In genomic region chr4:30495261-30496050, GRCh38 we compare ENCODE assay signal across 15 cellular contexts.
DNase-seq lines count a peak whose midpoint lies in the region; ATAC-seq, FAIRE-seq and TF ChIP-seq lines count a peak whose summit lies in the region.
"Had no signal": no experiment of that assay in that cellular context is flagged by ENCODE, and none has a peak within 500 bp of the region (broad histone marks: within the 10 kb centered on the region; RNA-seq: fewer than 3 reads in every experiment).

No MANE protein-coding gene starts in this region.

- H3K4ac ChIP-seq in neuronal stem cell (ENCODE audit: low read length): no peak overlapping the region

- H4K91ac ChIP-seq in neuronal stem cell (ENCODE audit: low read depth, low read length, poor library complexity): no peak overlapping the region

- RAD21 ChIA-PET in HCT116 (lab: Charles Lee; ENCODE audit: low non-redundant PET in 1 of 2, low total read pairs in 2 of 2, uncharacterized antibody in 2 of 2, unreplicated experiment in 2 of 2): no interaction called here

- H2BK120ac ChIP-seq in neuronal stem cell (ENCODE audit: low read depth, low read length): no peak overlapping the region

- H3K4me1 ChIP-seq in HCT116 (ENCODE audit: control insufficient read depth in 1 of 2, insufficient read depth in 2 of 2, low read length in 2 of 2): no peaks in the 10 kb centered on the region
- no peaks in the 10 kb centered on the region for H3K4me1 ChIP-seq in foreskin keratinocyte
- no peaks in the 10 kb centered on the region for H3K4me1 ChIP-seq in neuronal stem cell (ENCODE audit: control insufficient read depth in 2 of 2, insufficient read depth in 1 of 2, low read depth in 1 of 2, low read length in 2 of 2)

- no peak overlapping the region for H3K18ac ChIP-seq in neuronal stem cell (ENCODE audit: low read length)

- no peak overlapping the region for H4K8ac ChIP-seq in neuronal stem cell (ENCODE audit: low read depth, low read length)

- no peaks in the 10 kb centered on the region for H3K36me3 ChIP-seq in HCT116 (ENCODE audit: control insufficient read depth in 1 of 2, insufficient read depth in 2 of 2, low read length in 2 of 2)
- no peaks in the 10 kb centered on the region for H3K36me3 ChIP-seq in neuronal stem cell (replicated peaks in 1 of 2; ENCODE audit: control insufficient read depth in 2 of 2, insufficient read depth in 2 of 2, low read length in 2 of 2)

- no peak overlapping the region for H2AK5ac ChIP-seq in neuronal stem cell (ENCODE audit: low read depth, low read length)

- H2AFZ ChIP-seq in HCT116 (ENCODE audit: low read depth, low read length, poor library complexity, severe bottlenecking): peak overlapping the region; percentile 33
- no peak overlapping the region for H2AFZ ChIP-seq in neuronal stem cell (ENCODE audit: low read length)

- CTCF ChIA-PET in HCT116 (lab: Charles Lee): no interaction called here

- H3K27me3 ChIP-seq in HCT116 (ENCODE audit: insufficient read depth, low read length) (no peaks in the 10 kb centered on the region), foreskin keratinocyte (no peaks in the 10 kb centered on the region), neuronal stem cell (ENCODE audit: control insufficient read depth in 3 of 3, insufficient read depth in 3 of 3, low read depth in 1 of 3, low read length in 3 of 3) (no peaks in the 10 kb centered on the region)

- H3K9me3 ChIP-seq in HCT116 (ENCODE audit: control insufficient read depth in 1 of 2, insufficient read depth in 1 of 2, low read depth in 1 of 2, low read length in 2 of 2) (no peaks in the 10 kb centered on the region), neuronal stem cell (replicated peaks in 1 of 2; ENCODE audit: control insufficient read depth in 2 of 2, insufficient read depth in 1 of 2, low read depth in 1 of 2, low read length in 2 of 2) (no peaks in the 10 kb centered on the region)

- H3K79me2 ChIP-seq in HCT116 (ENCODE audit: insufficient read depth, low read length): no peaks in the 10 kb centered on the region

- no peak overlapping the region for H2BK12ac ChIP-seq in neuronal stem cell (ENCODE audit: low read length)

- H2BK5ac ChIP-seq in neuronal stem cell (ENCODE audit: low read length): no peak overlapping the region

- POLR2A ChIA-PET in HCT116 (lab: Charles Lee): no interaction called here

- H3K27ac ChIP-seq in HCT116 (ENCODE audit: low read depth, low read length) (no peak overlapping the region), foreskin keratinocyte (no peak overlapping the region), neuronal stem cell (replicated peaks; ENCODE audit: low read length) (no peak overlapping the region)

- H3K23ac ChIP-seq in neuronal stem cell (ENCODE audit: low read depth, low read length, poor library complexity): no peak overlapping the region

- H4K20me1 ChIP-seq in HCT116 (ENCODE audit: insufficient read depth): no peaks in the 10 kb centered on the region

- H2BK15ac ChIP-seq in neuronal stem cell (ENCODE audit: low read length): no peak overlapping the region

- ATAC-seq in HCT116 (no peak), foreskin keratinocyte (peak; percentile 16)

- no peak for TF ChIP-seq POLR2A in HCT116 (IDR thresholded peaks at IDR 0.05; ENCODE audit: borderline replicate concordance, extremely low read depth, insufficient read depth, insufficient read length)

- H3K9me2 ChIP-seq in HCT116 (ENCODE audit: insufficient read depth): 0 out of 2 replicates have a peak, but pooled peaks cover 3% of the 10 kb centered on the region

- no CpG with 5 or more reads among the region's 4 CpGs for WGBS in neuronal stem cell (ENCODE audit: extremely low coverage in 2 of 2, insufficient read length in 2 of 2, insufficient replicate concordance in 1 of 2), 2 donors

- DNase-seq in HCT116 (ENCODE audit: low read depth, low spot score) (no peak), NCI-H82 (lab: John Stamatoyannopoulos, UW) (peak; percentile 74), foreskin keratinocyte (peak; percentile 26 to 44), urothelium cell line (ENCODE audit: low spot score) (no peak), neuronal stem cell (ENCODE audit: low spot score) (no peak)
- DNase-seq in stimulated activated CD4-positive, alpha-beta T cell treated with anti-CD3 and anti-CD28 coated beads, Interleukin-2, amount 100 ng/mL, for 24 hours: no peak
- no peak for DNase-seq in activated CD4-positive, alpha-beta T cell treated with anti-CD3 and anti-CD28 coated beads, Interleukin-2, amount 50 U/mL, for 48 hours
- DNase-seq: C1 segment of cervical spinal cord; Calu3; CD4-positive, alpha-beta T cell; DMS153; GF-D8; GOT3; H9 had no signal

- FAIRE-seq in urothelium cell line (lab: Jason Lieb, UNC): peak; percentile 30
- FAIRE-seq: GM19239 had no signal

- H3K14ac ChIP-seq in neuronal stem cell (ENCODE audit: low read length): no peak overlapping the region

- BruUV-seq in HCT116 (replicated peaks; lab: Mats Ljungman, UMichigan): no TSS peak

- H3K4me3 ChIP-seq in HCT116 (replicated peaks in 1 of 2; ENCODE audit: low read depth in 1 of 2, low read length in 2 of 2) (no peak overlapping the region), neuronal stem cell (ENCODE audit: low read length in 2 of 2) (no peak overlapping the region)

- no peaks in the 10 kb centered on the region for H3K79me1 ChIP-seq in neuronal stem cell (ENCODE audit: low read depth, low read length)

- no peak for TF ChIP-seq RAD21 in HCT116 (IDR thresholded peaks at IDR 0.05; ENCODE audit: low read depth)

- no peak overlapping the region for H3K9ac ChIP-seq in HCT116 (ENCODE audit: low read length)
- H3K9ac ChIP-seq in neuronal stem cell (ENCODE audit: low read depth, low read length, poor library complexity): no peak overlapping the region

- TF ChIP-seq CTCF in HCT116 (IDR thresholded peaks at IDR 0.05 in 2 of 3, conservative IDR thresholded peaks at IDR 0.05 in 1 of 3; ENCODE audit: borderline replicate concordance in 1 of 3, insufficient read depth in 1 of 3, low read depth in 2 of 3, low read length in 2 of 3): no peak
- TF ChIP-seq CTCF in foreskin keratinocyte (conservative IDR thresholded peaks at IDR 0.05): no peak

- intact Hi-C loops in HCT116 (cut with micrococcal nuclease): no loop called here

- H3K4me2 ChIP-seq in HCT116 (ENCODE audit: low read length) (no peak overlapping the region), neuronal stem cell (ENCODE audit: insufficient read depth, low read length, poor library complexity, severe bottlenecking) (no peak overlapping the region)

TF ChIP-seq in HCT116, 20 proteins besides CTCF, POLR2A, EP300 and RAD21:
- TF ChIP-seq JUND (IDR thresholded peaks at IDR 0.05) (no peak), FOSL1 (IDR thresholded peaks at IDR 0.05; ENCODE audit: low read depth) (no peak), ELF1 (IDR thresholded peaks at IDR 0.05; ENCODE audit: borderline replicate concordance, low read depth) (no peak), SP1 (IDR thresholded peaks at IDR 0.05; ENCODE audit: low read depth) (no peak), ZFX (IDR thresholded peaks at IDR 0.05) (no peak), CBX3 (IDR thresholded peaks at IDR 0.05; ENCODE audit: low read depth) (no peak), CEBPB (IDR thresholded peaks at IDR 0.05; ENCODE audit: low read depth) (no peak), EGR1 (IDR thresholded peaks at IDR 0.05; ENCODE audit: low read depth) (no peak)
- TF ChIP-seq, protein P1, sequence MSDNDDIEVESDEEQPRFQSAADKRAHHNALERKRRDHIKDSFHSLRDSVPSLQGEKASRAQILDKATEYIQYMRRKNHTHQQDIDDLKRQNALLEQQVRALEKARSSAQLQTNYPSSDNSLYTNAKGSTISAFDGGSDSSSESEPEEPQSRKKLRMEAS (IDR thresholded peaks at IDR 0.05): no peak
- TF ChIP-seq, protein P2, sequence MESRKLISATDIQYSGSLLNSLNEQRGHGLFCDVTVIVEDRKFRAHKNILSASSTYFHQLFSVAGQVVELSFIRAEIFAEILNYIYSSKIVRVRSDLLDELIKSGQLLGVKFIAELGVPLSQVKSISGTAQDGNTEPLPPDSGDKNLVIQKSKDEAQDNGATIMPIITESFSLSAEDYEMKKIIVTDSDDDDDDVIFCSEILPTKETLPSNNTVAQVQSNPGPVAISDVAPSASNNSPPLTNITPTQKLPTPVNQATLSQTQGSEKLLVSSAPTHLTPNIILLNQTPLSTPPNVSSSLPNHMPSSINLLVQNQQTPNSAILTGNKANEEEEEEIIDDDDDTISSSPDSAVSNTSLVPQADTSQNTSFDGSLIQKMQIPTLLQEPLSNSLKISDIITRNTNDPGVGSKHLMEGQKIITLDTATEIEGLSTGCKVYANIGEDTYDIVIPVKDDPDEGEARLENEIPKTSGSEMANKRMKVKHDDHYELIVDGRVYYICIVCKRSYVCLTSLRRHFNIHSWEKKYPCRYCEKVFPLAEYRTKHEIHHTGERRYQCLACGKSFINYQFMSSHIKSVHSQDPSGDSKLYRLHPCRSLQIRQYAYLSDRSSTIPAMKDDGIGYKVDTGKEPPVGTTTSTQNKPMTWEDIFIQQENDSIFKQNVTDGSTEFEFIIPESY (IDR thresholded peaks at IDR 0.05; ENCODE audit: extremely low read depth, insufficient replicate concordance, low read length): no peak

Comparison
In these comparisons a context has a peak if more than half of its experiments do, and no peak if none do; other contexts are left out.
1. DNase-seq: peak in NCI-H82 (single experiment) and foreskin keratinocyte (2 of 2); none in HCT116 (single experiment), urothelium cell line (single experiment), stimulated activated CD4-positive, alpha-beta T cell treated with anti-CD3 and anti-CD28 coated beads, Interleukin-2, amount 100 ng/mL, for 24 hours (0 of 2), neuronal stem cell (single experiment) and activated CD4-positive, alpha-beta T cell treated with anti-CD3 and anti-CD28 coated beads, Interleukin-2, amount 50 U/mL, for 48 hours (0 of 2).